In genomic region chr1:184222561-184223157, GRCh38 we compare ENCODE assay signal across 8 cellular contexts.
DNase-seq lines count a peak whose midpoint lies in the region; ATAC-seq lines count a peak whose summit lies in the region.

No MANE protein-coding gene starts in this region.

- no peaks in the 10 kb centered on the region for H3K9me3 Mint-ChIP-seq in stimulated activated effector memory CD8-positive, alpha-beta T cell treated with anti-CD3 and anti-CD28 coated beads, Interleukin-12 subunit alpha, Interleukin-12 subunit beta, amount 100 ng/mL, for 72 hours

- peak; percentile 43 for DNase-seq in activated CD4-positive, CD25-positive, alpha-beta regulatory T cell treated with anti-CD3 and anti-CD28 coated beads, Interleukin-2, amount 50 U/mL, for 72 hours
- DNase-seq in NCI-H1105 treated with DMSO at 0.1 percent for 48 hours (lab: John Stamatoyannopoulos, UW) (peak; percentile 58), mesenchymal stem cell (peak; percentile 53)
- peak; percentile 43 for DNase-seq in activated CD4-positive, alpha-beta T cell treated with anti-CD3 and anti-CD28 coated beads for 48 hours
- peak in 2 of 3 donors; percentile 2 to 6 for DNase-seq in effector memory CD4-positive, alpha-beta T cell
- DNase-seq in stimulated activated effector memory CD8-positive, alpha-beta T cell treated with anti-CD3 and anti-CD28 coated beads, Interleukin-12 subunit alpha, Interleukin-12 subunit beta, amount 100 ng/mL, for 72 hours (ENCODE audit: low spot score in 2 of 2): peak; percentile 31 to 69

- no peaks in the 10 kb centered on the region for H3K79me1 ChIP-seq in mesenchymal stem cell (replicated peaks; ENCODE audit: low read length, poor library complexity, severe bottlenecking)

- no peak overlapping the region for H3K4me2 ChIP-seq in mesenchymal stem cell (ENCODE audit: low read length, poor library complexity, severe bottlenecking)

- no peaks in the 10 kb centered on the region for H3K36me3 ChIP-seq in effector memory CD4-positive, alpha-beta T cell (ENCODE audit: control insufficient read depth, insufficient read depth, low read length)
- H3K36me3 ChIP-seq in mesenchymal stem cell (ENCODE audit: control insufficient read depth in 1 of 2, insufficient read depth in 2 of 2, low read depth in 1 of 2, low read length in 2 of 2): no peaks in the 10 kb centered on the region

- H3K18ac ChIP-seq in mesenchymal stem cell (ENCODE audit: low read depth in 1 of 2, low read length in 2 of 2): no peak overlapping the region

- WGBS in mesenchymal stem cell: 43% methylated on average over 11 of the region's 12 CpGs

- H2AK5ac ChIP-seq in mesenchymal stem cell (ENCODE audit: low read length, severe bottlenecking): no peak overlapping the region

- no peak overlapping the region for H3K4me3 Mint-ChIP-seq in stimulated activated effector memory CD8-positive, alpha-beta T cell treated with anti-CD3 and anti-CD28 coated beads, Interleukin-12 subunit alpha, Interleukin-12 subunit beta, amount 100 ng/mL, for 72 hours

- no peak overlapping the region for H2BK120ac ChIP-seq in mesenchymal stem cell (ENCODE audit: low read depth, low read length)

- no peak for ATAC-seq in activated CD4-positive, CD25-positive, alpha-beta regulatory T cell treated with anti-CD3 and anti-CD28 coated beads, Interleukin-2, amount 50 U/mL, for 24 hours
- no peak for ATAC-seq in stimulated activated effector memory CD8-positive, alpha-beta T cell treated with anti-CD3 and anti-CD28 coated beads, Interleukin-12 subunit alpha, Interleukin-12 subunit beta, amount 100 ng/mL, for 72 hours
- no peak for ATAC-seq in GM19397 (IDR thresholded peaks at IDR 0.05; ENCODE audit: unreplicated experiment)

- no peak overlapping the region for H3K4me3 ChIP-seq in effector memory CD4-positive, alpha-beta T cell (ENCODE audit: insufficient read depth, low read depth, low read length, poor library complexity, severe bottlenecking)
- H3K4me3 ChIP-seq in mesenchymal stem cell (ENCODE audit: insufficient read depth in 1 of 2, low read depth in 1 of 2, low read length in 2 of 2): peak overlapping the region in 1 of 2 experiments; percentile 81

- H3K23ac ChIP-seq in mesenchymal stem cell (ENCODE audit: low read length in 2 of 2): no peak overlapping the region

- no peaks in the 10 kb centered on the region for H3K36me3 Mint-ChIP-seq in stimulated activated effector memory CD8-positive, alpha-beta T cell treated with anti-CD3 and anti-CD28 coated beads, Interleukin-12 subunit alpha, Interleukin-12 subunit beta, amount 100 ng/mL, for 72 hours

- peak overlapping the region; percentile 1 for H4K91ac ChIP-seq in mesenchymal stem cell (ENCODE audit: low read length)

- no peak overlapping the region for H2BK5ac ChIP-seq in mesenchymal stem cell (ENCODE audit: low read depth, low read length, poor library complexity, severe bottlenecking)

- H3K27me3 ChIP-seq in effector memory CD4-positive, alpha-beta T cell (replicated peaks; ENCODE audit: control insufficient read depth, insufficient read depth, low read length, poor library complexity, severe bottlenecking): no peaks in the 10 kb centered on the region
- no peaks in the 10 kb centered on the region for H3K27me3 ChIP-seq in mesenchymal stem cell (ENCODE audit: control insufficient read depth in 1 of 2, insufficient read depth in 1 of 2, low read length in 2 of 2)

- H3K9ac ChIP-seq in mesenchymal stem cell (ENCODE audit: low read length): peak overlapping the region; percentile 87

- H4K8ac ChIP-seq in mesenchymal stem cell (ENCODE audit: low read length): no peak overlapping the region

- H2BK12ac ChIP-seq in mesenchymal stem cell (ENCODE audit: low read length in 2 of 2): peak overlapping the region in 1 of 2 experiments; percentile 75

- no peaks in the 10 kb centered on the region for H3K9me3 ChIP-seq in effector memory CD4-positive, alpha-beta T cell (ENCODE audit: control insufficient read depth, low read length)
- no peaks in the 10 kb centered on the region for H3K9me3 ChIP-seq in mesenchymal stem cell (ENCODE audit: control insufficient read depth, low read length)

- no peak overlapping the region for H3K27ac Mint-ChIP-seq in stimulated activated effector memory CD8-positive, alpha-beta T cell treated with anti-CD3 and anti-CD28 coated beads, Interleukin-12 subunit alpha, Interleukin-12 subunit beta, amount 100 ng/mL, for 72 hours

- no peaks in the 10 kb centered on the region for H3K4me1 ChIP-seq in effector memory CD4-positive, alpha-beta T cell (ENCODE audit: control insufficient read depth, insufficient read depth, low read length, poor library complexity, severe bottlenecking)
- H3K4me1 ChIP-seq in mesenchymal stem cell (ENCODE audit: control insufficient read depth, insufficient read depth, low read depth, low read length): peaks cover 4% of the 10 kb centered on the region

- no peak overlapping the region for H3K4ac ChIP-seq in mesenchymal stem cell (ENCODE audit: low read depth in 1 of 2, low read length in 2 of 2)

- no peak overlapping the region for H2BK15ac ChIP-seq in mesenchymal stem cell (ENCODE audit: low read depth, poor library complexity, severe bottlenecking)

- no peak overlapping the region for H2AFZ ChIP-seq in mesenchymal stem cell (ENCODE audit: low read depth, low read length)

- peaks cover 6% of the 10 kb centered on the region for H3K4me1 Mint-ChIP-seq in stimulated activated effector memory CD8-positive, alpha-beta T cell treated with anti-CD3 and anti-CD28 coated beads, Interleukin-12 subunit alpha, Interleukin-12 subunit beta, amount 100 ng/mL, for 72 hours

- H3K27ac ChIP-seq in effector memory CD4-positive, alpha-beta T cell (ENCODE audit: insufficient read depth, low read length, poor library complexity, severe bottlenecking): no peak overlapping the region
- H3K27ac ChIP-seq in mesenchymal stem cell (ENCODE audit: low read length, poor library complexity, severe bottlenecking): no peak overlapping the region

- no peak overlapping the region for H3K14ac ChIP-seq in mesenchymal stem cell (ENCODE audit: low read length in 2 of 2)

Comparison
In these comparisons a context has a peak if more than half of its experiments do, and no peak if none do; other contexts are left out.
1. DNase-seq: peak in every context shown above with its lines; median percentile 58 in NCI-H1105 treated with DMSO at 0.1 percent for 48 hours; 53 in mesenchymal stem cell; 50 in stimulated activated effector memory CD8-positive, alpha-beta T cell treated with anti-CD3 and anti-CD28 coated beads, Interleukin-12 subunit alpha, Interleukin-12 subunit beta, amount 100 ng/mL, for 72 hours; 43 in activated CD4-positive, CD25-positive, alpha-beta regulatory T cell treated with anti-CD3 and anti-CD28 coated beads, Interleukin-2, amount 50 U/mL, for 72 hours; 43 in activated CD4-positive, alpha-beta T cell treated with anti-CD3 and anti-CD28 coated beads for 48 hours; 4 in effector memory CD4-positive, alpha-beta T cell.